ENCODE assay signal across 1 cellular context in genomic region chr20:31603822-31604566, GRCh38.
A peak's percentile ranks its signal among the peaks of the same experiment; 100 is the strongest.
TF ChIP-seq lines count a peak whose summit lies in the region.

No MANE protein-coding gene starts in this region.

TF ChIP-seq in HepG2, 621 proteins besides CTCF, POLR2A, EP300 and RAD21 (continued from another document and continues in another):
- TF ChIP-seq AFF4 (CRISPR knock-in tag; IDR thresholded peaks at IDR 0.05) = peak; percentile 91; the same call in 1 of the 2 replicates
- TF ChIP-seq ZNF431 (CRISPR knock-in tag; IDR thresholded peaks at IDR 0.05; ENCODE audit: borderline replicate concordance, low read depth) = peak; percentile 18; the same call in 1 of the 2 replicates
- peak; percentile 99 for TF ChIP-seq RBM22 (optimal IDR thresholded peaks at IDR 0.05; ENCODE audit: low read length)
- no peak for TF ChIP-seq DNMT3B (CRISPR knock-in tag; conservative IDR thresholded peaks at IDR 0.05)
- TF ChIP-seq BCL3 (CRISPR knock-in tag; IDR thresholded peaks at IDR 0.05) = no peak; the same call in 1 of the 2 replicates
- 0 out of 2 replicates have a peak, but pooled peaks have one; percentile 15 for TF ChIP-seq ZNF224 (CRISPR knock-in tag; IDR thresholded peaks at IDR 0.05)
- TF ChIP-seq ATRX (CRISPR knock-in tag; IDR thresholded peaks at IDR 0.05; ENCODE audit: borderline replicate concordance) = no peak
- TF ChIP-seq GRHL1 (CRISPR knock-in tag; conservative IDR thresholded peaks at IDR 0.05) = no peak
- 0 out of 2 replicates have a peak, but pooled peaks have one; percentile 13 for TF ChIP-seq ZNF644 (CRISPR knock-in tag; IDR thresholded peaks at IDR 0.05; ENCODE audit: low read depth)
- no peak for TF ChIP-seq ZNF75D (CRISPR knock-in tag; IDR thresholded peaks at IDR 0.05; ENCODE audit: borderline replicate concordance)
- no peak for TF ChIP-seq GPN1 (CRISPR knock-in tag; IDR thresholded peaks at IDR 0.05; ENCODE audit: borderline replicate concordance)
- 0 out of 2 replicates have a peak, but pooled peaks have one; percentile 10 for TF ChIP-seq SMARCC2 (IDR thresholded peaks at IDR 0.05)
- peak; percentile 97 for TF ChIP-seq ZNF768 (CRISPR knock-in tag; IDR thresholded peaks at IDR 0.05)
- 0 out of 2 replicates have a peak, but pooled peaks have one; percentile 36 for TF ChIP-seq ZNF724P (CRISPR knock-in tag; IDR thresholded peaks at IDR 0.05; ENCODE audit: borderline replicate concordance)
- TF ChIP-seq NCOA2 (CRISPR knock-in tag; IDR thresholded peaks at IDR 0.05) = peak; percentile 98
- TF ChIP-seq PHB2 (IDR thresholded peaks at IDR 0.05; ENCODE audit: partially characterized antibody) = no peak
- TF ChIP-seq SALL1 (CRISPR knock-in tag; IDR thresholded peaks at IDR 0.05) = peak; percentile 98
- TF ChIP-seq ZNF350 (CRISPR knock-in tag; IDR thresholded peaks at IDR 0.05; ENCODE audit: borderline replicate concordance, low read depth) = peak; percentile 92
- TF ChIP-seq KLF11 (CRISPR knock-in tag; IDR thresholded peaks at IDR 0.05) = no peak; the same call in 1 of the 2 replicates
- TF ChIP-seq PRPF4 (IDR thresholded peaks at IDR 0.05; ENCODE audit: low read depth, low read length, poor library complexity, severe bottlenecking) = peak; percentile 8
- no peak for TF ChIP-seq HCFC1 (IDR thresholded peaks at IDR 0.05; ENCODE audit: low read depth, low read length)
- TF ChIP-seq CEBPZ (IDR thresholded peaks at IDR 0.05; ENCODE audit: low read length) = no peak
- peak; percentile 95; the same call in 1 of the 2 replicates for TF ChIP-seq THAP8 (CRISPR knock-in tag; IDR thresholded peaks at IDR 0.05; ENCODE audit: borderline replicate concordance)
- TF ChIP-seq MEIS2 (CRISPR knock-in tag; IDR thresholded peaks at IDR 0.05) = peak; percentile 99
- 0 out of 2 replicates have a peak, but pooled peaks have one; percentile 5 for TF ChIP-seq ZNF597 (CRISPR knock-in tag; IDR thresholded peaks at IDR 0.05)
- no peak for TF ChIP-seq RORA (CRISPR knock-in tag; IDR thresholded peaks at IDR 0.05)
- peak; percentile 90 for TF ChIP-seq ZXDC (CRISPR knock-in tag; IDR thresholded peaks at IDR 0.05)
- TF ChIP-seq TCF7 (IDR thresholded peaks at IDR 0.05; ENCODE audit: low read depth) = peak; percentile 56
- TF ChIP-seq ZNF430 (CRISPR knock-in tag; IDR thresholded peaks at IDR 0.05) = peak; percentile 98
- peak; percentile 22; the same call in 1 of the 2 replicates for TF ChIP-seq KIAA2018 (CRISPR knock-in tag; IDR thresholded peaks at IDR 0.05; ENCODE audit: borderline replicate concordance)
